In the genomic region with DNA sequence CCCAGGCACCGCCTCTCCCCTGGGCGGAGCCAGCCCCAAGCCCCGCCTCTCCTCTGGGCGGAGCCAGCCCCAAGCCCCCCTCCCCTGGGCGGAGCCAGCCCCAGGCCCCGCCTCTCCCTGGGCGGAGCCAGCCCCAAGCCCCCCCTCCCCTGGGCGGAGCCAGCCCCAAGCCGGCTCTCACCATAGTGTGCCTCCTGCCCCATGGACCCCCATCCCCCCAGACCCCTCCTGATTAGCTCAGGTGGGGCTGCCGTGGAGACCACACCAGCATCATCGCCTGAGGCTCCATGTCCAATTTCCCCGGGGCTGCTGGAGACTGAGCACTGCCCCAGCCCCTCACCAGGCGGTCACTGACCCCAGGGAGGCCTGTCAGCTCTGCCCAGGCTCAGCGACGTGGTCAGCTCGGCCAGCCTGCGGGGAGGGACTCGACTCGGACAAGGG, we compare ENCODE assay signal across 17 cellular contexts. TPM values are rescaled to one million over a fixed set of nuclear protein-coding genes. Genes with fewer than 3 reads are reported as not detected.
A peak's percentile ranks its signal among the peaks of the same experiment; 100 is the strongest.
DNase-seq lines count a peak whose midpoint lies in the region; ATAC-seq and TF ChIP-seq lines count a peak whose summit lies in the region.
"Had no signal": no experiment of that assay in that cellular context is flagged by ENCODE, and none has a peak within 500 bp of the region (broad histone marks: within the 10 kb centered on the region; RNA-seq: fewer than 3 reads in every experiment).

No MANE protein-coding gene starts in this region.

- H3K36me3 ChIP-seq in CD8-positive, alpha-beta memory T cell (ENCODE audit: insufficient read depth, low read length), result no peaks in the 10 kb centered on the region
- H3K36me3 ChIP-seq in tibial nerve (no peaks in the 10 kb centered on the region), vagina (no peaks in the 10 kb centered on the region)
- H3K36me3 ChIP-seq: uterus had no signal

- ATAC-seq in WTC11, result no peak
- ATAC-seq: stimulated activated effector memory CD8-positive, alpha-beta T cell treated with anti-CD3 and anti-CD28 coated beads, Interleukin-12 subunit alpha, Interleukin-12 subunit beta, amount 100 ng/mL, for 72 hours had no signal

- H3K4me3 ChIP-seq in CD8-positive, alpha-beta memory T cell (ENCODE audit: low read length), result no peak overlapping the region
- no peak overlapping the region for H3K4me3 ChIP-seq in tibial nerve
- H3K4me3 ChIP-seq in vagina, result no peak overlapping the region
- H3K4me3 ChIP-seq: uterus had no signal

- no peak for TF ChIP-seq CTCF in WTC11 (IDR thresholded peaks at IDR 0.05)
- no peak for TF ChIP-seq CTCF in glutamatergic neuron (IDR thresholded peaks at IDR 0.05; ENCODE audit: partially characterized antibody, unreplicated experiment)
- TF ChIP-seq CTCF in tibial nerve (IDR thresholded peaks at IDR 0.05), result no peak
- TF ChIP-seq CTCF in vagina (IDR thresholded peaks at IDR 0.05), result no peak

- peak; percentile 61 for DNase-seq in activated CD4-positive, alpha-beta T cell treated with anti-CD3 and anti-CD28 coated beads for 48 hours
- no peak for DNase-seq in activated CD4-positive, alpha-beta T cell treated with anti-CD3 and anti-CD28 coated beads, Interleukin-2, amount 50 U/mL, for 48 hours
- DNase-seq in CD8-positive, alpha-beta memory T cell, result peak in 3 of 5 donors; percentile 38 to 63 (median 52)
- DNase-seq in WTC11 (ENCODE audit: low spot score) (peak; percentile 36), glutamatergic neuron (peak; percentile 53), occipital lobe (lab: John Stamatoyannopoulos, UW) (no peak), tibial nerve (ENCODE audit: low spot score in 2 of 2) (no peak), vagina (ENCODE audit: extremely low spot score in 2 of 2) (no peak)
- DNase-seq: NCI-H1694 treated with DMSO at 0.1 percent for 48 hours, Right ventricle myocardium superior, uterus had no signal

- H3K27me3 Mint-ChIP-seq in CD8-positive, alpha-beta memory T cell, result peaks cover 4 to 7% of the 10 kb centered on the region in 2 donors
- H3K27me3 Mint-ChIP-seq in WTC11 (ENCODE audit: low read depth) (peaks cover 16% of the 10 kb centered on the region), glutamatergic neuron (ENCODE audit: unreplicated experiment) (peaks cover 20% of the 10 kb centered on the region)

- H3K9me3 Mint-ChIP-seq in CD8-positive, alpha-beta memory T cell, result no peaks in the 10 kb centered on the region
- peaks cover 3% of the 10 kb centered on the region for H3K9me3 Mint-ChIP-seq in WTC11
- H3K9me3 Mint-ChIP-seq in glutamatergic neuron (ENCODE audit: unreplicated experiment), result peaks cover 9% of the 10 kb centered on the region
- H3K9me3 Mint-ChIP-seq: dendritic cell treated with granulocyte-macrophage colony-stimulating factor and Interleukin-4, amounts not matched to agents 40 ng/mL and 50 ng/mL, for 4 days; stimulated activated effector memory CD8-positive, alpha-beta T cell treated with anti-CD3 and anti-CD28 coated beads, Interleukin-12 subunit alpha, Interleukin-12 subunit beta, amount 100 ng/mL, for 72 hours had no signal

- H3K4me1 ChIP-seq in CD8-positive, alpha-beta memory T cell (ENCODE audit: insufficient read depth, low read length), result peaks cover 4% of the 10 kb centered on the region
- H3K4me1 ChIP-seq in tibial nerve (peaks cover 0 to 32% (median 5%) of the 10 kb centered on the region in 4 donors), vagina (peaks cover 18% of the 10 kb centered on the region)
- H3K4me1 ChIP-seq: parathyroid adenoma, uterus had no signal

- H3K36me3 Mint-ChIP-seq in CD8-positive, alpha-beta memory T cell, result no peaks in the 10 kb centered on the region
- H3K36me3 Mint-ChIP-seq in WTC11 (no peaks in the 10 kb centered on the region), glutamatergic neuron (ENCODE audit: unreplicated experiment) (no peaks in the 10 kb centered on the region)
- H3K36me3 Mint-ChIP-seq: mesothelial cell of epicardium had no signal

- peaks cover 0 to 25% (median 5%) of the 10 kb centered on the region in 3 donors for H3K4me1 Mint-ChIP-seq in CD8-positive, alpha-beta memory T cell
- peaks cover 18% of the 10 kb centered on the region for H3K4me1 Mint-ChIP-seq in WTC11
- peaks cover 6% of the 10 kb centered on the region for H3K4me1 Mint-ChIP-seq in glutamatergic neuron (ENCODE audit: low read depth, unreplicated experiment)

- intact Hi-C loops in vagina (cut with DNase I), result no loop called here

- no peak overlapping the region for H3K27ac Mint-ChIP-seq in CD8-positive, alpha-beta memory T cell
- no peak overlapping the region for H3K27ac Mint-ChIP-seq in WTC11
- no peak overlapping the region for H3K27ac Mint-ChIP-seq in glutamatergic neuron (ENCODE audit: unreplicated experiment)
- H3K27ac Mint-ChIP-seq: dendritic cell treated with granulocyte-macrophage colony-stimulating factor and Interleukin-4, amounts not matched to agents 40 ng/mL and 50 ng/mL, for 4 days; mesothelial cell of epicardium; stimulated activated effector memory CD8-positive, alpha-beta T cell treated with anti-CD3 and anti-CD28 coated beads, Interleukin-12 subunit alpha, Interleukin-12 subunit beta, amount 100 ng/mL, for 72 hours had no signal

- H3K9me3 ChIP-seq in CD8-positive, alpha-beta memory T cell (ENCODE audit: low read length), result no peaks in the 10 kb centered on the region
- no peaks in the 10 kb centered on the region for H3K9me3 ChIP-seq in tibial nerve
- H3K9me3 ChIP-seq in vagina, result no peaks in the 10 kb centered on the region
- H3K9me3 ChIP-seq: uterus had no signal

- no peak overlapping the region for H3K4me3 Mint-ChIP-seq in CD8-positive, alpha-beta memory T cell
- no peak overlapping the region for H3K4me3 Mint-ChIP-seq in WTC11
- H3K4me3 Mint-ChIP-seq in glutamatergic neuron (ENCODE audit: unreplicated experiment), result no peak overlapping the region
- H3K4me3 Mint-ChIP-seq: dendritic cell treated with granulocyte-macrophage colony-stimulating factor and Interleukin-4, amounts not matched to agents 40 ng/mL and 50 ng/mL, for 4 days; mesothelial cell of epicardium; stimulated activated effector memory CD8-positive, alpha-beta T cell treated with anti-CD3 and anti-CD28 coated beads, Interleukin-12 subunit alpha, Interleukin-12 subunit beta, amount 100 ng/mL, for 72 hours had no signal

- WGBS in tibial nerve, 2 donors, result 71 to 72% methylated on average over 10 of the region's 19 CpGs

- TF ChIP-seq POLR2A in tibial nerve (IDR thresholded peaks at IDR 0.05) (no peak), vagina (IDR thresholded peaks at IDR 0.05) (no peak)

- no peak for TF ChIP-seq EP300 in tibial nerve (IDR thresholded peaks at IDR 0.05)

- H3K27me3 ChIP-seq in CD8-positive, alpha-beta memory T cell (ENCODE audit: insufficient read depth, low read length, poor library complexity, severe bottlenecking), result peaks cover 6% of the 10 kb centered on the region
- peaks cover 0 to 31% of the 10 kb centered on the region in 2 donors for H3K27me3 ChIP-seq in tibial nerve
- H3K27me3 ChIP-seq in vagina, result peaks cover 5% of the 10 kb centered on the region

- POLR2A ChIA-PET in CD8-positive, alpha-beta memory T cell (lab: Charles Lee), result interaction anchor here (0.7 kb wide), 1 partner anchor 187 kb away, joined by 13 read pairs; no protein-coding TSS in a partner anchor
- POLR2A ChIA-PET in WTC11 (lab: Charles Lee), result interaction anchor here (0.7 to 1.3 kb wide), 2 partner anchors 14 to 283 kb away, joined by 7 to 10 read pairs; no protein-coding TSS in a partner anchor

- CTCF ChIA-PET in CD8-positive, alpha-beta memory T cell (lab: Charles Lee), result interaction anchor here (0.7 to 3.5 kb wide), 2 partner anchors 14 to 23 kb away, joined by 3 to 15 read pairs; no protein-coding TSS in a partner anchor
- CTCF ChIA-PET in WTC11 (lab: Charles Lee), result interaction anchor here (1.5 to 2.3 kb wide), 2 partner anchors 14 to 19 kb away, joined by 7 to 10 read pairs; no protein-coding TSS in a partner anchor

- no peak overlapping the region for H3K27ac ChIP-seq in CD8-positive, alpha-beta memory T cell (ENCODE audit: low read depth, low read length)
- H3K27ac ChIP-seq in tibial nerve (no peak overlapping the region), vagina (no peak overlapping the region)
- H3K27ac ChIP-seq: KMS-11, parathyroid adenoma, uterus had no signal

RNA-seq across cellular contexts. Expression of a gene that starts 4.2 kb away (rescaled TPM):
- total RNA-seq in CD8-positive, alpha-beta memory T cell, result under 1 TPM; 0.33 to 0.44 TPM
- 0.12 TPM for polyA plus RNA-seq in CD8-positive, alpha-beta memory T cell
- 3.2 to 4.7 TPM (median 3.9 TPM) in 3 replicates for total RNA-seq in WTC11 (2021)
- total RNA-seq in glutamatergic neuron (ENCODE audit: unreplicated experiment), result 1.7 TPM
- total RNA-seq in occipital lobe, result 0.16 TPM
- under 1 TPM in 1 of 4 donors, not detected in 3; 0.21 TPM for total RNA-seq in tibial nerve
- 0.49 TPM for total RNA-seq in vagina
- polyA plus RNA-seq: AG04450 had no signal

RNA-seq across cellular contexts. Expression of a gene that starts 15.2 kb away (rescaled TPM):
- total RNA-seq in CD8-positive, alpha-beta memory T cell, result 10 to 100 TPM; 18.6 to 20.0 TPM
- polyA plus RNA-seq in CD8-positive, alpha-beta memory T cell, result 50.3 TPM
- total RNA-seq in WTC11 (2021) (14.3 to 18.8 TPM (median 14.9 TPM) in 3 replicates), glutamatergic neuron (ENCODE audit: unreplicated experiment) (20.0 TPM), occipital lobe (15.6 TPM), tibial nerve (100 to 1,000 TPM; 108 to 131 (median 115) TPM), vagina (39.5 TPM)

RNA-seq across cellular contexts. Expression of a gene that starts 31.3 kb away (rescaled TPM):
- under 1 TPM; 0.11 to 0.13 TPM for total RNA-seq in CD8-positive, alpha-beta memory T cell
- polyA plus RNA-seq in CD8-positive, alpha-beta memory T cell, result not detected
- total RNA-seq in WTC11 (2021) (8.4 to 9.8 TPM (median 9.0 TPM) in 3 replicates), glutamatergic neuron (ENCODE audit: unreplicated experiment) (343 TPM), occipital lobe (13.9 TPM), tibial nerve (10 to 100 TPM; 13.5 to 41.1 (median 22.9) TPM), vagina (26.0 TPM)

RNA-seq across cellular contexts. Expression of a gene that starts 39.4 kb away (rescaled TPM):
- 10 to 100 TPM; 56.9 to 57.8 TPM for total RNA-seq in CD8-positive, alpha-beta memory T cell
- polyA plus RNA-seq in CD8-positive, alpha-beta memory T cell, result 46.9 TPM
- total RNA-seq in WTC11 (2021) (124 to 129 TPM (median 126 TPM) in 3 replicates), glutamatergic neuron (ENCODE audit: unreplicated experiment) (136 TPM), occipital lobe (46.2 TPM), tibial nerve (100 to 1,000 TPM in 1 of 4 donors, 10 to 100 TPM in 3; 60.7 to 110 (median 73.4) TPM), vagina (62.6 TPM)

RNA-seq across cellular contexts. Expression of a gene that starts 51.7 kb away (rescaled TPM):
- 10 to 100 TPM; 48.8 to 50.5 TPM for total RNA-seq in CD8-positive, alpha-beta memory T cell
- 327 TPM for polyA plus RNA-seq in CD8-positive, alpha-beta memory T cell
- total RNA-seq in WTC11 (2021) (0.21 to 0.68 TPM (median 0.60 TPM) in 3 replicates), glutamatergic neuron (ENCODE audit: unreplicated experiment) (0.47 TPM), occipital lobe (not detected), tibial nerve (1 to 10 TPM in 1 of 4 donors, not detected in 3; 2.5 TPM), vagina (not detected)
- polyA plus RNA-seq: AG04450 had no signal

Comparison
In these comparisons a context has a peak if more than half of its experiments do, and no peak if none do; other contexts are left out.
1. DNase-seq: peak in activated CD4-positive, alpha-beta T cell treated with anti-CD3 and anti-CD28 coated beads for 48 hours (single experiment), CD8-positive, alpha-beta memory T cell (3 of 5), WTC11 (single experiment) and glutamatergic neuron (single experiment); none in activated CD4-positive, alpha-beta T cell treated with anti-CD3 and anti-CD28 coated beads, Interleukin-2, amount 50 U/mL, for 48 hours (0 of 2), occipital lobe (single experiment), tibial nerve (0 of 2) and vagina (0 of 2).